Comparison of ENCODE assay signal across 28 cellular contexts in genomic region chr1:231723146-231723545, GRCh38.
"Had no signal": no experiment of that assay in that cellular context is flagged by ENCODE, and none has a peak within 500 bp of the region (broad histone marks: within the 10 kb centered on the region; RNA-seq: fewer than 3 reads in every experiment).

No MANE protein-coding gene starts in this region.

- ATAC-seq: left colon; left lung; lower lobe of right lung; natural killer cell; pancreas; right cardiac atrium; sciatic nerve; stimulated activated naive B cell treated with anti-CD40 and anti-IgM and Interleukin-4, amounts not matched to agents 10 μg/mL and 1 μg/mL and 100 μg/mL, for 72 hours; stimulated activated naive CD8-positive, alpha-beta T cell treated with anti-CD3 and anti-CD28 coated beads, Interleukin-15, Interleukin-2, amounts not matched to agents 100 U/mL and 50 U/mL, for 24 hours; upper lobe of right lung had no signal

- H3K4me3 ChIP-seq: left lung, lower lobe of right lung, pancreas, prostate gland, skin epidermis, suprapubic skin, thoracic aorta, tibial artery, upper lobe of right lung had no signal

- DNase-seq: hypothalamus; immature natural killer cell; kidney; left colon; left lung; lower lobe of right lung; mesendoderm; naive B cell; natural killer cell; nephron progenitor cell; pancreas; posterior cingulate gyrus; retina; right cardiac atrium; stimulated activated CD4-positive, alpha-beta T cell treated with anti-CD3 and anti-CD28 coated beads, Interleukin-12 subunit alpha, Interleukin-12 subunit beta, amount 100 ng/mL, for 4 hours; stimulated activated CD4-positive, alpha-beta T cell treated with anti-CD3 and anti-CD28 coated beads, Interleukin-15, amount 100 ng/mL, for 24 hours; stimulated activated CD4-positive, alpha-beta T cell treated with anti-CD3 and anti-CD28 coated beads, Interleukin-2, amount 100 ng/mL, for 24 hours; stimulated activated CD4-positive, alpha-beta T cell treated with anti-CD3 and anti-CD28 coated beads, Interleukin-4, amount 100 ng/mL, for 1 hour; stimulated activated naive B cell treated with anti-CD40 and anti-IgM and Interleukin-4, amounts not matched to agents 10 μg/mL and 1 μg/mL and 100 μg/mL, for 72 hours; stimulated activated naive CD8-positive, alpha-beta T cell treated with anti-CD3 and anti-CD28 coated beads, Interleukin-15, Interleukin-2, amounts not matched to agents 100 U/mL and 50 U/mL, for 24 hours; tibial artery; trophoblast cell; upper lobe of right lung had no signal

- H3K36me3 ChIP-seq: left lung, lower lobe of right lung, pancreas, prostate gland, suprapubic skin, thoracic aorta, tibial artery, upper lobe of right lung had no signal

- H3K4me1 ChIP-seq: pancreas, prostate gland, suprapubic skin, tibial artery, upper lobe of right lung had no signal

- H3K27me3 ChIP-seq: left lung, pancreas, suprapubic skin, tibial artery, upper lobe of right lung had no signal

- H3K27ac ChIP-seq: left lung, lower lobe of right lung, pancreas, prostate gland, skin epidermis, suprapubic skin, thoracic aorta, tibial artery, upper lobe of right lung had no signal

- H3K9me3 ChIP-seq: left lung, lower lobe of right lung, pancreas, prostate gland, suprapubic skin, thoracic aorta, tibial artery, upper lobe of right lung had no signal
